9 cellular contexts compared by ENCODE assay signal in the genomic region with DNA sequence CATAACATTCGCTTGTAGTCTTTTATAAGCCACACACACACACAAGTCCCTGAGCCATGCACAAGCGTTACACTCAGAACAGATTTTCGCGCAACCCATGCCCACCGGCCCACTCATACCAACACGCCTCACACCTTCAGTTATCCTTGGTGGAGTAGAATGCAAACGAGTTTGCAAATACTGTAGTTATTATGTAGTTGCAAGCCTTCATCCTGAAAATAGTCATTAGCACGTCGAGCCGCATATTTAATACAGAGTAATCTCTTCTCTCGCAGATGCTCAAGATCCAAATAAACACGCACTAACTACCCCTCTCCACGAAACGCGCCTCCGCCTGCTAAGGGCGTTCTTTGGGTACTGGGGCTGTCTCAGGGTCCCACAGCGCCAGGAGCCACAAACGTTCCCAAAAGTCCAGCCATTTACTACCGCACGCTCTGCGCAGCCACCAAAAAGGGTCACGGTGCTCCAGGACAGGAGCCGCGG. TPM values are rescaled to one million over a fixed set of nuclear protein-coding genes. Genes with fewer than 3 reads are reported as not detected.
DNase-seq lines count a peak whose midpoint lies in the region; ATAC-seq lines count a peak whose summit lies in the region.
"Had no signal": no experiment of that assay in that cellular context is flagged by ENCODE, and none has a peak within 500 bp of the region (broad histone marks: within the 10 kb centered on the region; RNA-seq: fewer than 3 reads in every experiment).

No MANE protein-coding gene starts in this region.

- CTCF ChIA-PET in activated CD4-positive, alpha-beta memory T cell treated with anti-CD3 and anti-CD28 coated beads, Interleukin-2, amount 10 ng/mL, durations not matched to agents 7 days and 5 days (lab: Charles Lee), result interaction anchor here (1.4 kb wide), 1 partner anchor 99 kb away, joined by 3 read pairs; no protein-coding TSS in a partner anchor
- CTCF ChIA-PET in activated CD4-positive, alpha-beta memory T cell treated with anti-CD3 and anti-CD28 coated beads for 36 hours (lab: Charles Lee), result interaction anchor here (0.7 kb wide), 1 partner anchor 21 kb away, joined by 3 read pairs; no protein-coding TSS in a partner anchor

- ATAC-seq in activated T-helper 17 cell treated with anti-CD3 and anti-CD28 coated beads, Interleukin-2, amount 50 U/mL, for 72 hours (replicated peaks), result no peak
- ATAC-seq in memory B cell (ENCODE audit: low read depth) (no peak), HG03571 (IDR thresholded peaks at IDR 0.05; ENCODE audit: unreplicated experiment) (no peak), HG03139 (IDR thresholded peaks at IDR 0.05; ENCODE audit: unreplicated experiment) (no peak)
- no peak for ATAC-seq in stimulated activated effector memory CD8-positive, alpha-beta T cell treated with anti-CD3 and anti-CD28 coated beads, Interleukin-12 subunit alpha, Interleukin-12 subunit beta, amount 100 ng/mL, for 72 hours

- peak overlapping the region; percentile 18 for H3K4me3 Mint-ChIP-seq in activated CD4-positive, alpha-beta memory T cell treated with anti-CD3 and anti-CD28 coated beads, Interleukin-2, amount 10 ng/mL, durations not matched to agents 7 days and 5 days
- H3K4me3 Mint-ChIP-seq in activated CD4-positive, alpha-beta memory T cell treated with anti-CD3 and anti-CD28 coated beads for 36 hours, result no peak overlapping the region
- peak overlapping the region; percentile 34 for H3K4me3 Mint-ChIP-seq in activated T-helper 17 cell treated with anti-CD3 and anti-CD28 coated beads, Interleukin-2, amount 50 U/mL, for 72 hours
- H3K4me3 Mint-ChIP-seq in memory B cell, result peak overlapping the region; percentile 73
- H3K4me3 Mint-ChIP-seq in stimulated activated effector memory CD8-positive, alpha-beta T cell treated with anti-CD3 and anti-CD28 coated beads, Interleukin-12 subunit alpha, Interleukin-12 subunit beta, amount 100 ng/mL, for 72 hours, result peak overlapping the region; percentile 50

- peaks cover 42% of the 10 kb centered on the region for H3K4me1 Mint-ChIP-seq in activated CD4-positive, alpha-beta memory T cell treated with anti-CD3 and anti-CD28 coated beads, Interleukin-2, amount 10 ng/mL, durations not matched to agents 7 days and 5 days
- H3K4me1 Mint-ChIP-seq in activated CD4-positive, alpha-beta memory T cell treated with anti-CD3 and anti-CD28 coated beads for 36 hours (ENCODE audit: low read depth), result peaks cover 34% of the 10 kb centered on the region
- peaks cover 16% of the 10 kb centered on the region for H3K4me1 Mint-ChIP-seq in activated T-helper 17 cell treated with anti-CD3 and anti-CD28 coated beads, Interleukin-2, amount 50 U/mL, for 72 hours
- peaks cover 30% of the 10 kb centered on the region for H3K4me1 Mint-ChIP-seq in memory B cell
- peaks cover 42% of the 10 kb centered on the region for H3K4me1 Mint-ChIP-seq in stimulated activated effector memory CD8-positive, alpha-beta T cell treated with anti-CD3 and anti-CD28 coated beads, Interleukin-12 subunit alpha, Interleukin-12 subunit beta, amount 100 ng/mL, for 72 hours

- peaks cover 6% of the 10 kb centered on the region for H3K36me3 Mint-ChIP-seq in activated CD4-positive, alpha-beta memory T cell treated with anti-CD3 and anti-CD28 coated beads, Interleukin-2, amount 10 ng/mL, durations not matched to agents 7 days and 5 days (ENCODE audit: low read depth)
- H3K36me3 Mint-ChIP-seq in activated CD4-positive, alpha-beta memory T cell treated with anti-CD3 and anti-CD28 coated beads for 36 hours, result no peaks in the 10 kb centered on the region
- no peaks in the 10 kb centered on the region for H3K36me3 Mint-ChIP-seq in activated T-helper 17 cell treated with anti-CD3 and anti-CD28 coated beads, Interleukin-2, amount 50 U/mL, for 72 hours (ENCODE audit: low read depth)
- no peaks in the 10 kb centered on the region for H3K36me3 Mint-ChIP-seq in memory B cell
- peaks cover 12% of the 10 kb centered on the region for H3K36me3 Mint-ChIP-seq in stimulated activated effector memory CD8-positive, alpha-beta T cell treated with anti-CD3 and anti-CD28 coated beads, Interleukin-12 subunit alpha, Interleukin-12 subunit beta, amount 100 ng/mL, for 72 hours

- no peaks in the 10 kb centered on the region for H3K9me3 Mint-ChIP-seq in activated CD4-positive, alpha-beta memory T cell treated with anti-CD3 and anti-CD28 coated beads, Interleukin-2, amount 10 ng/mL, durations not matched to agents 7 days and 5 days
- H3K9me3 Mint-ChIP-seq in activated CD4-positive, alpha-beta memory T cell treated with anti-CD3 and anti-CD28 coated beads for 36 hours, result no peaks in the 10 kb centered on the region
- no peaks in the 10 kb centered on the region for H3K9me3 Mint-ChIP-seq in activated T-helper 17 cell treated with anti-CD3 and anti-CD28 coated beads, Interleukin-2, amount 50 U/mL, for 72 hours
- no peaks in the 10 kb centered on the region for H3K9me3 Mint-ChIP-seq in memory B cell
- no peaks in the 10 kb centered on the region for H3K9me3 Mint-ChIP-seq in stimulated activated effector memory CD8-positive, alpha-beta T cell treated with anti-CD3 and anti-CD28 coated beads, Interleukin-12 subunit alpha, Interleukin-12 subunit beta, amount 100 ng/mL, for 72 hours

- intact Hi-C loops in activated CD4-positive, alpha-beta memory T cell treated with anti-CD3 and anti-CD28 coated beads for 36 hours (cut with micrococcal nuclease), result loop anchor here (5.0 kb wide), 1 partner anchor 302 kb away; no protein-coding TSS in a partner anchor

- peaks cover 91% of the 10 kb centered on the region for H3K27me3 Mint-ChIP-seq in activated CD4-positive, alpha-beta memory T cell treated with anti-CD3 and anti-CD28 coated beads, Interleukin-2, amount 10 ng/mL, durations not matched to agents 7 days and 5 days
- peaks cover 89% of the 10 kb centered on the region for H3K27me3 Mint-ChIP-seq in activated CD4-positive, alpha-beta memory T cell treated with anti-CD3 and anti-CD28 coated beads for 36 hours
- H3K27me3 Mint-ChIP-seq in activated T-helper 17 cell treated with anti-CD3 and anti-CD28 coated beads, Interleukin-2, amount 50 U/mL, for 72 hours, result peaks cover 70% of the 10 kb centered on the region
- H3K27me3 Mint-ChIP-seq in memory B cell, result peaks cover 44% of the 10 kb centered on the region

- H3K27ac Mint-ChIP-seq in activated CD4-positive, alpha-beta memory T cell treated with anti-CD3 and anti-CD28 coated beads, Interleukin-2, amount 10 ng/mL, durations not matched to agents 7 days and 5 days, result no peak overlapping the region
- no peak overlapping the region for H3K27ac Mint-ChIP-seq in activated CD4-positive, alpha-beta memory T cell treated with anti-CD3 and anti-CD28 coated beads for 36 hours
- no peak overlapping the region for H3K27ac Mint-ChIP-seq in activated T-helper 17 cell treated with anti-CD3 and anti-CD28 coated beads, Interleukin-2, amount 50 U/mL, for 72 hours
- H3K27ac Mint-ChIP-seq in memory B cell, result peak overlapping the region; percentile 17
- no peak overlapping the region for H3K27ac Mint-ChIP-seq in stimulated activated effector memory CD8-positive, alpha-beta T cell treated with anti-CD3 and anti-CD28 coated beads, Interleukin-12 subunit alpha, Interleukin-12 subunit beta, amount 100 ng/mL, for 72 hours

- POLR2A ChIA-PET in activated CD4-positive, alpha-beta memory T cell treated with anti-CD3 and anti-CD28 coated beads, Interleukin-2, amount 10 ng/mL, durations not matched to agents 7 days and 5 days (lab: Charles Lee), result interaction anchor here (0.9 kb wide), 1 partner anchor 103 kb away, joined by 3 read pairs; no protein-coding TSS in a partner anchor
- POLR2A ChIA-PET in activated CD4-positive, alpha-beta memory T cell treated with anti-CD3 and anti-CD28 coated beads for 36 hours (lab: Charles Lee), result interaction anchor here (1.0 kb wide), 1 partner anchor 30 kb away, joined by 3 read pairs; no protein-coding TSS in a partner anchor

- DNase-seq in activated CD4-positive, alpha-beta memory T cell treated with anti-CD3 and anti-CD28 coated beads, Interleukin-2, amount 10 ng/mL, durations not matched to agents 7 days and 5 days, result no peak
- no peak for DNase-seq in activated CD4-positive, alpha-beta memory T cell treated with anti-CD3 and anti-CD28 coated beads for 36 hours
- DNase-seq in memory B cell (ENCODE audit: low spot score in 2 of 2) (no peak), islet precursor cell (no peak)
- DNase-seq in stimulated activated effector memory CD8-positive, alpha-beta T cell treated with anti-CD3 and anti-CD28 coated beads, Interleukin-12 subunit alpha, Interleukin-12 subunit beta, amount 100 ng/mL, for 72 hours (ENCODE audit: low spot score in 2 of 2), result no peak

RNA-seq across cellular contexts. Expression of a gene that starts 1.8 kb away (rescaled TPM):
- not detected for total RNA-seq in activated CD4-positive, alpha-beta memory T cell treated with anti-CD3 and anti-CD28 coated beads, Interleukin-2, amount 10 ng/mL, durations not matched to agents 7 days and 5 days
- total RNA-seq in activated CD4-positive, alpha-beta memory T cell treated with anti-CD3 and anti-CD28 coated beads for 36 hours, result not detected
- total RNA-seq in activated T-helper 17 cell treated with anti-CD3 and anti-CD28 coated beads, Interleukin-2, amount 50 U/mL, for 72 hours, result not detected
- total RNA-seq: T-helper 1 cell treated with Interleukin-12 subunit alpha and Interleukin-12 subunit beta and Interleukin-4 antibody, amounts not matched to agents 30 ng/mL and 1 ng/mL, for 36 hours had no signal
